In genomic region chr17:51064061-51064735, GRCh38 we compare ENCODE assay signal across 1 cellular context.
TF ChIP-seq lines count a peak whose summit lies in the region.

No MANE protein-coding gene starts in this region.

TF ChIP-seq in IMR-90, 13 proteins besides CTCF, POLR2A, EP300 and RAD21 (continued from another document):
- no peak for TF ChIP-seq RCOR1 (IDR thresholded peaks at IDR 0.05; ENCODE audit: insufficient replicate concordance, low read length)
- TF ChIP-seq, protein P1, sequence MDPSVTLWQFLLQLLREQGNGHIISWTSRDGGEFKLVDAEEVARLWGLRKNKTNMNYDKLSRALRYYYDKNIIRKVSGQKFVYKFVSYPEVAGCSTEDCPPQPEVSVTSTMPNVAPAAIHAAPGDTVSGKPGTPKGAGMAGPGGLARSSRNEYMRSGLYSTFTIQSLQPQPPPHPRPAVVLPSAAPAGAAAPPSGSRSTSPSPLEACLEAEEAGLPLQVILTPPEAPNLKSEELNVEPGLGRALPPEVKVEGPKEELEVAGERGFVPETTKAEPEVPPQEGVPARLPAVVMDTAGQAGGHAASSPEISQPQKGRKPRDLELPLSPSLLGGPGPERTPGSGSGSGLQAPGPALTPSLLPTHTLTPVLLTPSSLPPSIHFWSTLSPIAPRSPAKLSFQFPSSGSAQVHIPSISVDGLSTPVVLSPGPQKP (IDR thresholded peaks at IDR 0.05; ENCODE audit: borderline replicate concordance, low read depth, low read length), result no peak
- TF ChIP-seq MAZ (IDR thresholded peaks at IDR 0.05; ENCODE audit: borderline replicate concordance, low read depth, low read length), result no peak
- no peak for TF ChIP-seq CEBPB (IDR thresholded peaks at IDR 0.05; ENCODE audit: low read depth, low read length)
- TF ChIP-seq, protein P2, sequence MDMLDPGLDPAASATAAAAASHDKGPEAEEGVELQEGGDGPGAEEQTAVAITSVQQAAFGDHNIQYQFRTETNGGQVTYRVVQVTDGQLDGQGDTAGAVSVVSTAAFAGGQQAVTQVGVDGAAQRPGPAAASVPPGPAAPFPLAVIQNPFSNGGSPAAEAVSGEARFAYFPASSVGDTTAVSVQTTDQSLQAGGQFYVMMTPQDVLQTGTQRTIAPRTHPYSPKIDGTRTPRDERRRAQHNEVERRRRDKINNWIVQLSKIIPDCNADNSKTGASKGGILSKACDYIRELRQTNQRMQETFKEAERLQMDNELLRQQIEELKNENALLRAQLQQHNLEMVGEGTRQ (IDR thresholded peaks at IDR 0.05; ENCODE audit: low read depth, low read length), result no peak
- TF ChIP-seq NFE2L2 (IDR thresholded peaks at IDR 0.05; ENCODE audit: low read depth, low read length), result no peak
- no peak for TF ChIP-seq RFX5 (IDR thresholded peaks at IDR 0.05; ENCODE audit: low read depth, low read length)
- TF ChIP-seq FOS (IDR thresholded peaks at IDR 0.05; ENCODE audit: low read depth, low read length), result no peak
